In genomic region chr4:38023347-38024202, GRCh38 we compare ENCODE assay signal across 20 cellular contexts.
A peak's percentile ranks its signal among the peaks of the same experiment; 100 is the strongest.
DNase-seq lines count a peak whose midpoint lies in the region; ATAC-seq, FAIRE-seq and TF ChIP-seq lines count a peak whose summit lies in the region.
"Had no signal": no experiment of that assay in that cellular context is flagged by ENCODE, and none has a peak within 500 bp of the region (broad histone marks: within the 10 kb centered on the region; RNA-seq: fewer than 3 reads in every experiment).

No MANE protein-coding gene starts in this region.

- peak overlapping the region; percentile 80 to 87 (median 82) for H3K4me3 Mint-ChIP-seq in immature natural killer cell
- H3K4me3 Mint-ChIP-seq: activated naive CD4-positive, alpha-beta T cell treated with anti-CD3 and anti-CD28 coated beads, Interleukin-2, amount 10 ng/mL, durations not matched to agents 7 days and 5 days; CD8-positive, alpha-beta memory T cell; stimulated activated effector memory CD8-positive, alpha-beta T cell treated with anti-CD3 and anti-CD28 coated beads, Interleukin-12 subunit alpha, Interleukin-12 subunit beta, amount 100 ng/mL, for 72 hours had no signal

- no peaks in the 10 kb centered on the region for H3F3A ChIP-seq in GM23248 (ENCODE audit: insufficient read depth)

- H3K79me2 ChIP-seq in GM23248 (ENCODE audit: insufficient read depth): no peaks in the 10 kb centered on the region

- peaks cover 0 to 9% (median 6%) of the 10 kb centered on the region in 3 donors for H3K4me1 ChIP-seq in pancreas
- no peaks in the 10 kb centered on the region for H3K4me1 ChIP-seq in GM23248 (ENCODE audit: insufficient read depth)

- no peak overlapping the region for H3K4me2 ChIP-seq in GM23248 (ENCODE audit: unreplicated experiment)
- H3K4me2 ChIP-seq: KMS-11 had no signal

- H3K9ac ChIP-seq in GM23248: no peak overlapping the region
- H3K9ac ChIP-seq: KMS-11 had no signal

- H3K36me3 ChIP-seq in pancreas (peaks cover 0 to 21% (median 0%) of the 10 kb centered on the region in 3 donors), GM23248 (ENCODE audit: low read depth) (peaks cover 3% of the 10 kb centered on the region; the same call in 1 of the 2 replicates)

- peak; percentile 81 for DNase-seq in CD1c-positive myeloid dendritic cell (ENCODE audit: extremely low spot score)
- DNase-seq in immature natural killer cell: peak; percentile 15 to 41 (median 41)
- DNase-seq in pancreas: no peak
- DNase-seq in GM23248: no peak
- no peak for DNase-seq in occipital lobe (lab: John Stamatoyannopoulos, UW)
- no peak for DNase-seq in NCI-H774 (lab: John Stamatoyannopoulos, UW)
- DNase-seq: ACHN; activated naive CD4-positive, alpha-beta T cell treated with anti-CD3 and anti-CD28 coated beads, Interleukin-2, amount 10 ng/mL, durations not matched to agents 7 days and 5 days; activated T-cell treated with anti-CD3 and anti-CD28 coated beads for 4 hours; CD8-positive, alpha-beta memory T cell; DMS79 treated with DMSO at 0.1 percent for 48 hours; NCI-H1092; NCI-H526 treated with DMSO at 0.1 percent for 48 hours; upper lobe of left lung had no signal

- peak overlapping the region in 2 of 4 donors; percentile 9 to 21 for H3K27ac ChIP-seq in pancreas
- no peak overlapping the region for H3K27ac ChIP-seq in GM23248
- H3K27ac ChIP-seq: KMS-11 had no signal

- peaks cover 33 to 35% of the 10 kb centered on the region in 2 donors for H3K4me1 Mint-ChIP-seq in immature natural killer cell
- H3K4me1 Mint-ChIP-seq: stimulated activated effector memory CD8-positive, alpha-beta T cell treated with anti-CD3 and anti-CD28 coated beads, Interleukin-12 subunit alpha, Interleukin-12 subunit beta, amount 100 ng/mL, for 72 hours had no signal

- peak overlapping the region; percentile 80 to 92 (median 85) for H3K27ac Mint-ChIP-seq in immature natural killer cell
- H3K27ac Mint-ChIP-seq: stimulated activated effector memory CD8-positive, alpha-beta T cell treated with anti-CD3 and anti-CD28 coated beads, Interleukin-12 subunit alpha, Interleukin-12 subunit beta, amount 100 ng/mL, for 72 hours had no signal

- H3K9me3 ChIP-seq in pancreas (no peaks in the 10 kb centered on the region), GM23248 (ENCODE audit: low read depth) (no peaks in the 10 kb centered on the region)
- H3K9me3 ChIP-seq: upper lobe of left lung had no signal

- ATAC-seq in SK-N-SH treated with all-trans-retinoic acid at 6 μM for 48 hours (no peak), pancreas (peak in 3 of 4 donors; percentile 21 to 64 (median 41)), GM19397 (IDR thresholded peaks at IDR 0.05; ENCODE audit: unreplicated experiment) (no peak)
- ATAC-seq: stimulated activated effector memory CD8-positive, alpha-beta T cell treated with anti-CD3 and anti-CD28 coated beads, Interleukin-12 subunit alpha, Interleukin-12 subunit beta, amount 100 ng/mL, for 72 hours had no signal

- TF ChIP-seq CTCF in pancreas (IDR thresholded peaks at IDR 0.05): no peak

- in situ Hi-C loops in GM23248 (cut with MboI): no loop called here

- H3K27me3 Mint-ChIP-seq in immature natural killer cell (ENCODE audit: low read depth in 3 of 3): peaks cover 0 to 2% (median 0%) of the 10 kb centered on the region in 3 donors
- H3K27me3 Mint-ChIP-seq: activated naive CD4-positive, alpha-beta T cell treated with anti-CD3 and anti-CD28 coated beads, Interleukin-2, amount 10 ng/mL, durations not matched to agents 7 days and 5 days; CD8-positive, alpha-beta memory T cell had no signal

- peak; percentile 88 for FAIRE-seq in pancreas (lab: Jason Lieb, UNC)
- FAIRE-seq: H54, RCC 7860 had no signal

- no peaks in the 10 kb centered on the region for H4K20me1 ChIP-seq in GM23248 (ENCODE audit: insufficient read depth)

- peaks cover 24 to 38% (median 32%) of the 10 kb centered on the region in 3 donors for H3K36me3 Mint-ChIP-seq in immature natural killer cell

- H3K27me3 ChIP-seq in pancreas (no peaks in the 10 kb centered on the region), GM23248 (replicated peaks; ENCODE audit: insufficient read depth) (no peaks in the 10 kb centered on the region)
- H3K27me3 ChIP-seq: upper lobe of left lung had no signal

- 72 to 73% methylated on average over 13 of the region's 13 CpGs for WGBS in pancreas, 2 donors
- 89 to 91% methylated on average over 13 of the region's 13 CpGs for WGBS in GM23248 (ENCODE audit: low coverage in 1 of 2, low lambda C conversion rate in 2 of 2, missing lambda C conversion rate in 2 of 2), 2 experiments

- H3K4me3 ChIP-seq in pancreas: no peak overlapping the region
- no peak overlapping the region for H3K4me3 ChIP-seq in GM23248

- intact Hi-C loops in pancreas (cut with DNase I): loop anchor here in 1 of 3 donors (10.0 kb wide), 1 partner anchor 419 kb away; no protein-coding TSS in a partner anchor

- H3K9me3 Mint-ChIP-seq in immature natural killer cell: no peaks in the 10 kb centered on the region
- H3K9me3 Mint-ChIP-seq: CD8-positive, alpha-beta memory T cell; stimulated activated effector memory CD8-positive, alpha-beta T cell treated with anti-CD3 and anti-CD28 coated beads, Interleukin-12 subunit alpha, Interleukin-12 subunit beta, amount 100 ng/mL, for 72 hours had no signal

- H3K9me2 ChIP-seq in GM23248 (ENCODE audit: insufficient read depth): no peaks in the 10 kb centered on the region

- no peak overlapping the region for H2AFZ ChIP-seq in GM23248

TF ChIP-seq in SK-N-SH treated with all-trans-retinoic acid at 6 μM for 48 hours, 23 proteins besides CTCF, POLR2A, EP300 and RAD21:
- TF ChIP-seq SNAI2 (CRISPR knock-in tag; IDR thresholded peaks at IDR 0.05): no peak
- peak; percentile 59; the same call in 1 of the 2 replicates for TF ChIP-seq TCF4 (CRISPR knock-in tag; IDR thresholded peaks at IDR 0.05; ENCODE audit: borderline replicate concordance)

Comparison
In these comparisons a context has a peak if more than half of its experiments do, and no peak if none do; other contexts are left out.
1. DNase-seq: peak in CD1c-positive myeloid dendritic cell (single experiment) and immature natural killer cell (3 of 3); none in pancreas (0 of 6), GM23248 (single experiment), occipital lobe (single experiment) and NCI-H774 (single experiment).
2. ATAC-seq: peak in pancreas (3 of 4); none in SK-N-SH treated with all-trans-retinoic acid at 6 μM for 48 hours (single experiment) and GM19397 (single experiment).